ENCODE assay signal across 19 cellular contexts in genomic region chr3:11735638-11736037, GRCh38.
A peak's percentile ranks its signal among the peaks of the same experiment; 100 is the strongest.
DNase-seq lines count a peak whose midpoint lies in the region; ATAC-seq, FAIRE-seq and TF ChIP-seq lines count a peak whose summit lies in the region.
"Had no signal": no experiment of that assay in that cellular context is flagged by ENCODE, and none has a peak within 500 bp of the region (broad histone marks: within the 10 kb centered on the region; RNA-seq: fewer than 3 reads in every experiment).

No MANE protein-coding gene starts in this region.

- CTCF ChIA-PET in GM12878 (lab: Yijun Ruan, JAX), result no interaction called here

- no peak for TF ChIP-seq RAD21 in GM12878 (IDR thresholded peaks at IDR 0.05; ENCODE audit: insufficient read depth, low read depth, low read length)

- FAIRE-seq in GM12892 (lab: Jason Lieb, UNC) (peak; percentile 58), GM12878 (lab: Jason Lieb, UNC) (no peak)

- H2AFZ ChIP-seq in GM12878 (ENCODE audit: control insufficient read depth, low read depth, low read length) (no peak overlapping the region), parathyroid adenoma (peak overlapping the region; percentile 52)

- H3K36me3 ChIP-seq in GM12878 (ENCODE audit: control insufficient read depth in 2 of 2, insufficient read depth in 2 of 2, low read length in 1 of 2) (no peaks in the 10 kb centered on the region), parathyroid adenoma (ENCODE audit: control insufficient read depth, insufficient read depth, low read length) (no peaks in the 10 kb centered on the region)
- H3K36me3 ChIP-seq: breast epithelium, heart left ventricle, prostate gland had no signal

- in situ Hi-C loops in GM12878 (cut with MboI), result no loop called here

- RAD21 ChIA-PET in GM12878 (lab: Charles Lee; ENCODE audit: unreplicated experiment), result interaction anchor here (1.0 kb wide), 1 partner anchor 15 kb away, joined by 3 read pairs; no protein-coding TSS in a partner anchor

- no peaks in the 10 kb centered on the region for H3K9me3 ChIP-seq in GM12878 (replicated peaks; ENCODE audit: control insufficient read depth, insufficient read depth, low read length)
- H3K9me3 ChIP-seq in parathyroid adenoma (ENCODE audit: control insufficient read depth, low read length), result no peaks in the 10 kb centered on the region
- H3K9me3 ChIP-seq: breast epithelium, Caco-2, heart left ventricle, prostate gland had no signal

- TF ChIP-seq POLR2A in GM12892 (IDR thresholded peaks at IDR 0.05; ENCODE audit: low read depth, low read length), result no peak
- no peak for TF ChIP-seq POLR2A in GM12878 (IDR thresholded peaks at IDR 0.05; ENCODE audit: low read depth, low read length)

- peak; percentile 29 for TF ChIP-seq CTCF in LNCaP clone FGC (IDR thresholded peaks at IDR 0.05; ENCODE audit: control insufficient read depth, extremely low read depth, insufficient read depth)
- TF ChIP-seq CTCF in GM12878 (IDR thresholded peaks at IDR 0.05 in 2 of 3, conservative IDR thresholded peaks at IDR 0.05 in 1 of 3; ENCODE audit: control insufficient read depth in 2 of 3, extremely low read depth in 1 of 3, insufficient read depth in 1 of 3, low read depth in 3 of 3, low read length in 3 of 3), result peak in 1 of 3 experiments; percentile 28; a peak in 2 of 6 replicates
- TF ChIP-seq CTCF in parathyroid adenoma (IDR thresholded peaks at IDR 0.05), result no peak

- POLR2A ChIA-PET in GM12878 (lab: Charles Lee), result interaction anchor here (0.6 kb wide), 1 partner anchor 12 kb away, joined by 3 read pairs; no protein-coding TSS in a partner anchor

- ATAC-seq in GM12878, result peak; percentile 47; the same call in 2 of the 3 replicates
- ATAC-seq in GM18858 (IDR thresholded peaks at IDR 0.05; ENCODE audit: unreplicated experiment), result no peak
- ATAC-seq in HG03196 (IDR thresholded peaks at IDR 0.05; ENCODE audit: unreplicated experiment), result no peak
- no peak for ATAC-seq in GM18498 (IDR thresholded peaks at IDR 0.05; ENCODE audit: unreplicated experiment)
- ATAC-seq: heart left ventricle; left lobe of liver; natural killer cell treated with Interleukin-12 subunit alpha and Interleukin-12 subunit beta and Interleukin-15 and Interleukin-18, amount 100 ng/mL, for 72 hours had no signal

- no peak overlapping the region for H3K4me3 ChIP-seq in LNCaP clone FGC (ENCODE audit: low read depth, low read length)
- H3K4me3 ChIP-seq in GM12878, result no peak overlapping the region
- no peak overlapping the region for H3K4me3 ChIP-seq in parathyroid adenoma (ENCODE audit: low read depth, low read length)
- H3K4me3 ChIP-seq: breast epithelium, heart left ventricle, prostate gland had no signal

- no peak for DNase-seq in GM12892 (ENCODE audit: insufficient read length)
- DNase-seq in LNCaP clone FGC (ENCODE audit: low read depth), result no peak
- no peak for DNase-seq in GM12878 (ENCODE audit: low read depth, low spot score)
- DNase-seq: activated gamma-delta T cell; Caco-2; DND-41; heart left ventricle; Kasumi-1; NCI-H1092 treated with DMSO at 0.1 percent for 48 hours; NCI-H2171; stimulated activated naive CD4-positive, alpha-beta T cell had no signal

- intact Hi-C loops in GM12878 (cut with micrococcal nuclease; ENCODE audit: unreplicated experiment), result no loop called here

- no peaks in the 10 kb centered on the region; a peak in 1 of 4 replicates for H3K27me3 ChIP-seq in GM12878 (replicated peaks in 1 of 2; ENCODE audit: control insufficient read depth in 2 of 2, insufficient read depth in 2 of 2, low read length in 1 of 2)
- H3K27me3 ChIP-seq in parathyroid adenoma (ENCODE audit: control insufficient read depth, insufficient read depth, low read length), result no peaks in the 10 kb centered on the region
- H3K27me3 ChIP-seq: breast epithelium, heart left ventricle had no signal

- SMC1A ChIA-PET in GM12878 (lab: Charles Lee; ENCODE audit: uncharacterized antibody, unreplicated experiment), result no interaction called here

- H3K4me1 ChIP-seq in GM12878 (ENCODE audit: control insufficient read depth, insufficient read depth, low read length), result no peaks in the 10 kb centered on the region
- peaks cover 5% of the 10 kb centered on the region for H3K4me1 ChIP-seq in parathyroid adenoma
- H3K4me1 ChIP-seq: breast epithelium, Caco-2, heart left ventricle, prostate gland had no signal

- no TSS peak for BruUV-seq in GM12878 (replicated peaks; lab: Mats Ljungman, UMichigan)

- no peaks in the 10 kb centered on the region for H4K20me1 ChIP-seq in GM12878 (ENCODE audit: control insufficient read depth, insufficient read depth)

- no peaks in the 10 kb centered on the region for H3K79me2 ChIP-seq in GM12878 (ENCODE audit: control insufficient read depth, insufficient read depth, low read length)
- no peaks in the 10 kb centered on the region for H3K79me2 ChIP-seq in parathyroid adenoma

- no peak overlapping the region for H3K4me2 ChIP-seq in GM12878 (ENCODE audit: control insufficient read depth, insufficient read depth)
- H3K4me2 ChIP-seq in parathyroid adenoma (ENCODE audit: low read length), result no peak overlapping the region

- no peak overlapping the region for H3K27ac ChIP-seq in GM12878 (ENCODE audit: control insufficient read depth, insufficient read depth)
- H3K27ac ChIP-seq in parathyroid adenoma, result no peak overlapping the region
- H3K27ac ChIP-seq: breast epithelium, heart left ventricle, prostate gland had no signal

- H3K9ac ChIP-seq in GM12878 (ENCODE audit: control insufficient read depth, insufficient read depth, low read length), result no peak overlapping the region
- H3K9ac ChIP-seq in parathyroid adenoma, result no peak overlapping the region

- no peak for TF ChIP-seq EP300 in GM12878 (IDR thresholded peaks at IDR 0.05; ENCODE audit: borderline replicate concordance in 1 of 2, control insufficient read depth in 1 of 2, low read depth in 2 of 2, low read length in 2 of 2)

- WGBS in GM12878 (ENCODE audit: insufficient coverage, insufficient replicate concordance, low lambda C conversion rate, missing lambda C conversion rate), result 44% methylated on average over 6 of the region's 6 CpGs

TF ChIP-seq in GM12878, 131 proteins besides CTCF, POLR2A, EP300 and RAD21:
- TF ChIP-seq MYC (IDR thresholded peaks at IDR 0.05; ENCODE audit: insufficient read depth, insufficient read length, insufficient replicate concordance, low read length, severe bottlenecking) (no peak), PML (IDR thresholded peaks at IDR 0.05; ENCODE audit: low read length) (no peak), TAF1 (IDR thresholded peaks at IDR 0.05; ENCODE audit: borderline replicate concordance, low read depth, low read length) (no peak), RAD51 (IDR thresholded peaks at IDR 0.05) (no peak), SIN3A (IDR thresholded peaks at IDR 0.05; ENCODE audit: low read depth, low read length) (no peak), CEBPZ (IDR thresholded peaks at IDR 0.05; ENCODE audit: low read depth, low read length) (no peak), WRNIP1 (IDR thresholded peaks at IDR 0.05; ENCODE audit: borderline replicate concordance, low read depth, low read length) (no peak)
- TF ChIP-seq, protein P1, sequence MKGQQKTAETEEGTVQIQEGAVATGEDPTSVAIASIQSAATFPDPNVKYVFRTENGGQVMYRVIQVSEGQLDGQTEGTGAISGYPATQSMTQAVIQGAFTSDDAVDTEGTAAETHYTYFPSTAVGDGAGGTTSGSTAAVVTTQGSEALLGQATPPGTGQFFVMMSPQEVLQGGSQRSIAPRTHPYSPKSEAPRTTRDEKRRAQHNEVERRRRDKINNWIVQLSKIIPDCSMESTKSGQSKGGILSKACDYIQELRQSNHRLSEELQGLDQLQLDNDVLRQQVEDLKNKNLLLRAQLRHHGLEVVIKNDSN (IDR thresholded peaks at IDR 0.05; ENCODE audit: borderline replicate concordance, extremely low read length, insufficient read depth, low read depth, low read length), result no peak
- TF ChIP-seq, protein P2, sequence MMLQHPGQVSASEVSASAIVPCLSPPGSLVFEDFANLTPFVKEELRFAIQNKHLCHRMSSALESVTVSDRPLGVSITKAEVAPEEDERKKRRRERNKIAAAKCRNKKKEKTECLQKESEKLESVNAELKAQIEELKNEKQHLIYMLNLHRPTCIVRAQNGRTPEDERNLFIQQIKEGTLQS (IDR thresholded peaks at IDR 0.05; ENCODE audit: borderline replicate concordance, extremely low read depth, low read depth, low read length), result no peak
TF ChIP-seq in GM12878: peak in this region for 0.
